In the genomic region with DNA sequence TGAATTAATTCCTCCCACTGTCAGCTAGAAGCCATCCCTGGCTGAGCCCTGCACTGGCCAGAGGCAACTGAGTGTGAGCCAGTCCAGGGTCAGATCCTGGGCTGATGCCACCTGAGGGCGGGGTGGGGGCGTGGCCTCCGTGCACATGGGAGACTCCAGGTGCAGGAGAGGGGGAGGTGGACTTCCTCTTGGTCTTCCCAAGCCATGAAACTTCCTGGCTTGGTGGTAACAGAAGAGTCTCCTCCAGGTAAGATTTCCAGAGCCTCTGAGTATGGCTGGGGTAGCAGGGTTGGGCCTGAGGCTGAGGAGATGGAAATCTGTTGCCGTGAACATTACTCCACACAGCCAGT, we compare ENCODE assay signal across 1 cellular context.
TF ChIP-seq lines count a peak whose summit lies in the region.

No MANE protein-coding gene starts in this region.

TF ChIP-seq in HepG2, 621 proteins besides CTCF, POLR2A, EP300 and RAD21 (continued from another document and continues in another):
- TF ChIP-seq SOX13 (IDR thresholded peaks at IDR 0.05) (no peak), SOX13 (CRISPR knock-in tag; conservative IDR thresholded peaks at IDR 0.05 in 1 of 2, IDR thresholded peaks at IDR 0.05 in 1 of 2) (no peak), ZNF615 (CRISPR knock-in tag; IDR thresholded peaks at IDR 0.05; ENCODE audit: borderline replicate concordance) (no peak), HNF4A (CRISPR knock-in tag; IDR thresholded peaks at IDR 0.05) (no peak), FIP1L1 (IDR thresholded peaks at IDR 0.05; ENCODE audit: borderline replicate concordance, insufficient read depth, low read depth, low read length) (no peak), GABPA (IDR thresholded peaks at IDR 0.05; ENCODE audit: low read depth, low read length) (no peak), GABPA (CRISPR knock-in tag; IDR thresholded peaks at IDR 0.05; ENCODE audit: low read depth) (no peak), ZNF501 (CRISPR knock-in tag; IDR thresholded peaks at IDR 0.05) (peak; percentile 1; the same call in 1 of the 2 replicates), FOXM1 (CRISPR knock-in tag; IDR thresholded peaks at IDR 0.05) (no peak), MTF2 (CRISPR knock-in tag; IDR thresholded peaks at IDR 0.05; ENCODE audit: borderline replicate concordance) (no peak; the same call in none of the 2 replicates), JUNB (CRISPR knock-in tag; IDR thresholded peaks at IDR 0.05; ENCODE audit: borderline replicate concordance) (no peak), MIER2 (CRISPR knock-in tag; IDR thresholded peaks at IDR 0.05) (no peak), SRSF4 (IDR thresholded peaks at IDR 0.05; ENCODE audit: low read depth, low read length, poor library complexity, severe bottlenecking) (no peak), MAZ (IDR thresholded peaks at IDR 0.05; ENCODE audit: borderline replicate concordance, low read depth, low read length) (no peak), MAZ (CRISPR knock-in tag; IDR thresholded peaks at IDR 0.05; ENCODE audit: low read depth) (no peak), ZNF30 (CRISPR knock-in tag; IDR thresholded peaks at IDR 0.05) (no peak), SMAD3 (CRISPR knock-in tag; IDR thresholded peaks at IDR 0.05) (no peak), ONECUT2 (CRISPR knock-in tag; IDR thresholded peaks at IDR 0.05) (no peak), ZSCAN12 (CRISPR knock-in tag; IDR thresholded peaks at IDR 0.05) (no peak), ZNF3 (CRISPR knock-in tag; IDR thresholded peaks at IDR 0.05) (0 out of 2 replicates have a peak, but pooled peaks have one; percentile 27), XBP1 (CRISPR knock-in tag; IDR thresholded peaks at IDR 0.05) (no peak), PITX1 (CRISPR knock-in tag; IDR thresholded peaks at IDR 0.05) (no peak), SP140L (CRISPR knock-in tag; IDR thresholded peaks at IDR 0.05; ENCODE audit: borderline replicate concordance) (no peak), ZNF788 (CRISPR knock-in tag; IDR thresholded peaks at IDR 0.05; ENCODE audit: borderline replicate concordance) (no peak), ELF4 (CRISPR knock-in tag; IDR thresholded peaks at IDR 0.05; ENCODE audit: borderline replicate concordance) (no peak)
- TF ChIP-seq, protein P1, sequence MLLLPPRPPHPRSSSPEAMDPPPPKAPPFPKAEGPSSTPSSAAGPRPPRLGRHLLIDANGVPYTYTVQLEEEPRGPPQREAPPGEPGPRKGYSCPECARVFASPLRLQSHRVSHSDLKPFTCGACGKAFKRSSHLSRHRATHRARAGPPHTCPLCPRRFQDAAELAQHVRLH (CRISPR knock-in tag; IDR thresholded peaks at IDR 0.05; ENCODE audit: borderline replicate concordance, low read depth), result no peak
- TF ChIP-seq, protein P2, sequence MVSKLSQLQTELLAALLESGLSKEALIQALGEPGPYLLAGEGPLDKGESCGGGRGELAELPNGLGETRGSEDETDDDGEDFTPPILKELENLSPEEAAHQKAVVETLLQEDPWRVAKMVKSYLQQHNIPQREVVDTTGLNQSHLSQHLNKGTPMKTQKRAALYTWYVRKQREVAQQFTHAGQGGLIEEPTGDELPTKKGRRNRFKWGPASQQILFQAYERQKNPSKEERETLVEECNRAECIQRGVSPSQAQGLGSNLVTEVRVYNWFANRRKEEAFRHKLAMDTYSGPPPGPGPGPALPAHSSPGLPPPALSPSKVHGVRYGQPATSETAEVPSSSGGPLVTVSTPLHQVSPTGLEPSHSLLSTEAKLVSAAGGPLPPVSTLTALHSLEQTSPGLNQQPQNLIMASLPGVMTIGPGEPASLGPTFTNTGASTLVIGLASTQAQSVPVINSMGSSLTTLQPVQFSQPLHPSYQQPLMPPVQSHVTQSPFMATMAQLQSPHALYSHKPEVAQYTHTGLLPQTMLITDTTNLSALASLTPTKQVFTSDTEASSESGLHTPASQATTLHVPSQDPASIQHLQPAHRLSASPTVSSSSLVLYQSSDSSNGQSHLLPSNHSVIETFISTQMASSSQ (IDR thresholded peaks at IDR 0.05; ENCODE audit: low read depth), result no peak
- TF ChIP-seq, protein P2 (CRISPR knock-in tag; IDR thresholded peaks at IDR 0.05; ENCODE audit: borderline replicate concordance), result no peak
- TF ChIP-seq, protein P3, sequence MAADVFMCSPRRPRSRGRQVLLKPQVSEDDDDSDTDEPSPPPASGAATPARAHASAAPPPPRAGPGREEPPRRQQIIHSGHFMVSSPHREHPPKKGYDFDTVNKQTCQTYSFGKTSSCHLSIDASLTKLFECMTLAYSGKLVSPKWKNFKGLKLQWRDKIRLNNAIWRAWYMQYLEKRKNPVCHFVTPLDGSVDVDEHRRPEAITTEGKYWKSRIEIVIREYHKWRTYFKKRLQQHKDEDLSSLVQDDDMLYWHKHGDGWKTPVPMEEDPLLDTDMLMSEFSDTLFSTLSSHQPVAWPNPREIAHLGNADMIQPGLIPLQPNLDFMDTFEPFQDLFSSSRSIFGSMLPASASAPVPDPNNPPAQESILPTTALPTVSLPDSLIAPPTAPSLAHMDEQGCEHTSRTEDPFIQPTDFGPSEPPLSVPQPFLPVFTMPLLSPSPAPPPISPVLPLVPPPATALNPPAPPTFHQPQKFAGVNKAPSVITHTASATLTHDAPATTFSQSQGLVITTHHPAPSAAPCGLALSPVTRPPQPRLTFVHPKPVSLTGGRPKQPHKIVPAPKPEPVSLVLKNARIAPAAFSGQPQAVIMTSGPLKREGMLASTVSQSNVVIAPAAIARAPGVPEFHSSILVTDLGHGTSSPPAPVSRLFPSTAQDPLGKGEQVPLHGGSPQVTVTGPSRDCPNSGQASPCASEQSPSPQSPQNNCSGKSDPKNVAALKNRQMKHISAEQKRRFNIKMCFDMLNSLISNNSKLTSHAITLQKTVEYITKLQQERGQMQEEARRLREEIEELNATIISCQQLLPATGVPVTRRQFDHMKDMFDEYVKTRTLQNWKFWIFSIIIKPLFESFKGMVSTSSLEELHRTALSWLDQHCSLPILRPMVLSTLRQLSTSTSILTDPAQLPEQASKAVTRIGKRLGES (CRISPR knock-in tag; IDR thresholded peaks at IDR 0.05; ENCODE audit: borderline replicate concordance), result no peak
- TF ChIP-seq, protein P4, sequence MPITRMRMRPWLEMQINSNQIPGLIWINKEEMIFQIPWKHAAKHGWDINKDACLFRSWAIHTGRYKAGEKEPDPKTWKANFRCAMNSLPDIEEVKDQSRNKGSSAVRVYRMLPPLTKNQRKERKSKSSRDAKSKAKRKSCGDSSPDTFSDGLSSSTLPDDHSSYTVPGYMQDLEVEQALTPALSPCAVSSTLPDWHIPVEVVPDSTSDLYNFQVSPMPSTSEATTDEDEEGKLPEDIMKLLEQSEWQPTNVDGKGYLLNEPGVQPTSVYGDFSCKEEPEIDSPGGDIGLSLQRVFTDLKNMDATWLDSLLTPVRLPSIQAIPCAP (CRISPR knock-in tag; IDR thresholded peaks at IDR 0.05; ENCODE audit: low read depth), result no peak
- TF ChIP-seq, protein P5, sequence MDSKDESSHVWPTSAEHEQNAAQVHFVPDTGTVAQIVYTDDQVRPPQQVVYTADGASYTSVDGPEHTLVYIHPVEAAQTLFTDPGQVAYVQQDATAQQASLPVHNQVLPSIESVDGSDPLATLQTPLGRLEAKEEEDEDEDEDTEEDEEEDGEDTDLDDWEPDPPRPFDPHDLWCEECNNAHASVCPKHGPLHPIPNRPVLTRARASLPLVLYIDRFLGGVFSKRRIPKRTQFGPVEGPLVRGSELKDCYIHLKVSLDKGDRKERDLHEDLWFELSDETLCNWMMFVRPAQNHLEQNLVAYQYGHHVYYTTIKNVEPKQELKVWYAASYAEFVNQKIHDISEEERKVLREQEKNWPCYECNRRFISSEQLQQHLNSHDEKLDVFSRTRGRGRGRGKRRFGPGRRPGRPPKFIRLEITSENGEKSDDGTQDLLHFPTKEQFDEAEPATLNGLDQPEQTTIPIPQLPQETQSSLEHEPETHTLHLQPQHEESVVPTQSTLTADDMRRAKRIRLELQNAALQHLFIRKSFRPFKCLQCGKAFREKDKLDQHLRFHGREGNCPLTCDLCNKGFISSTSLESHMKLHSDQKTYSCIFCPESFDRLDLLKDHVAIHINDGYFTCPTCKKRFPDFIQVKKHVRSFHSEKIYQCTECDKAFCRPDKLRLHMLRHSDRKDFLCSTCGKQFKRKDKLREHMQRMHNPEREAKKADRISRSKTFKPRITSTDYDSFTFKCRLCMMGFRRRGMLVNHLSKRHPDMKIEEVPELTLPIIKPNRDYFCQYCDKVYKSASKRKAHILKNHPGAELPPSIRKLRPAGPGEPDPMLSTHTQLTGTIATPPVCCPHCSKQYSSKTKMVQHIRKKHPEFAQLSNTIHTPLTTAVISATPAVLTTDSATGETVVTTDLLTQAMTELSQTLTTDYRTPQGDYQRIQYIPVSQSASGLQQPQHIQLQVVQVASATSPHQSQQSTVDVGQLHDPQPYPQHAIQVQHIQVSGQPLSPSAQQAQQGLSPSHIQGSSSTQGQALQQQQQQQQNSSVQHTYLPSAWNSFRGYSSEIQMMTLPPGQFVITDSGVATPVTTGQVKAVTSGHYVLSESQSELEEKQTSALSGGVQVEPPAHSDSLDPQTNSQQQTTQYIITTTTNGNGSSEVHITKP (CRISPR knock-in tag; IDR thresholded peaks at IDR 0.05; ENCODE audit: low read depth), result peak; percentile 80; the same call in 1 of the 2 replicates
- TF ChIP-seq, protein P6, sequence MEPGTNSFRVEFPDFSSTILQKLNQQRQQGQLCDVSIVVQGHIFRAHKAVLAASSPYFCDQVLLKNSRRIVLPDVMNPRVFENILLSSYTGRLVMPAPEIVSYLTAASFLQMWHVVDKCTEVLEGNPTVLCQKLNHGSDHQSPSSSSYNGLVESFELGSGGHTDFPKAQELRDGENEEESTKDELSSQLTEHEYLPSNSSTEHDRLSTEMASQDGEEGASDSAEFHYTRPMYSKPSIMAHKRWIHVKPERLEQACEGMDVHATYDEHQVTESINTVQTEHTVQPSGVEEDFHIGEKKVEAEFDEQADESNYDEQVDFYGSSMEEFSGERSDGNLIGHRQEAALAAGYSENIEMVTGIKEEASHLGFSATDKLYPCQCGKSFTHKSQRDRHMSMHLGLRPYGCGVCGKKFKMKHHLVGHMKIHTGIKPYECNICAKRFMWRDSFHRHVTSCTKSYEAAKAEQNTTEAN (CRISPR knock-in tag; conservative IDR thresholded peaks at IDR 0.05), result no peak
- TF ChIP-seq, protein P7, sequence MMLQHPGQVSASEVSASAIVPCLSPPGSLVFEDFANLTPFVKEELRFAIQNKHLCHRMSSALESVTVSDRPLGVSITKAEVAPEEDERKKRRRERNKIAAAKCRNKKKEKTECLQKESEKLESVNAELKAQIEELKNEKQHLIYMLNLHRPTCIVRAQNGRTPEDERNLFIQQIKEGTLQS (CRISPR knock-in tag; IDR thresholded peaks at IDR 0.05), result no peak
- TF ChIP-seq, protein P8, sequence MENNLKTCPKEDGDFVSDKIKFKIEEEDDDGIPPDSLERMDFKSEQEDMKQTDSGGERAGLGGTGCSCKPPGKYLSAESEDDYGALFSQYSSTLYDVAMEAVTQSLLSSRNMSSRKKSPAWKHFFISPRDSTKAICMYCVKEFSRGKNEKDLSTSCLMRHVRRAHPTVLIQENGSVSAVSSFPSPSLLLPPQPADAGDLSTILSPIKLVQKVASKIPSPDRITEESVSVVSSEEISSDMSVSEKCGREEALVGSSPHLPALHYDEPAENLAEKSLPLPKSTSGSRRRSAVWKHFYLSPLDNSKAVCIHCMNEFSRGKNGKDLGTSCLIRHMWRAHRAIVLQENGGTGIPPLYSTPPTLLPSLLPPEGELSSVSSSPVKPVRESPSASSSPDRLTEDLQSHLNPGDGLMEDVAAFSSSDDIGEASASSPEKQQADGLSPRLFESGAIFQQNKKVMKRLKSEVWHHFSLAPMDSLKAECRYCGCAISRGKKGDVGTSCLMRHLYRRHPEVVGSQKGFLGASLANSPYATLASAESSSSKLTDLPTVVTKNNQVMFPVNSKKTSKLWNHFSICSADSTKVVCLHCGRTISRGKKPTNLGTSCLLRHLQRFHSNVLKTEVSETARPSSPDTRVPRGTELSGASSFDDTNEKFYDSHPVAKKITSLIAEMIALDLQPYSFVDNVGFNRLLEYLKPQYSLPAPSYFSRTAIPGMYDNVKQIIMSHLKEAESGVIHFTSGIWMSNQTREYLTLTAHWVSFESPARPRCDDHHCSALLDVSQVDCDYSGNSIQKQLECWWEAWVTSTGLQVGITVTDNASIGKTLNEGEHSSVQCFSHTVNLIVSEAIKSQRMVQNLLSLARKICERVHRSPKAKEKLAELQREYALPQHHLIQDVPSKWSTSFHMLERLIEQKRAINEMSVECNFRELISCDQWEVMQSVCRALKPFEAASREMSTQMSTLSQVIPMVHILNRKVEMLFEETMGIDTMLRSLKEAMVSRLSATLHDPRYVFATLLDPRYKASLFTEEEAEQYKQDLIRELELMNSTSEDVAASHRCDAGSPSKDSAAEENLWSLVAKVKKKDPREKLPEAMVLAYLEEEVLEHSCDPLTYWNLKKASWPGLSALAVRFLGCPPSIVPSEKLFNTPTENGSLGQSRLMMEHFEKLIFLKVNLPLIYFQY (CRISPR knock-in tag; IDR thresholded peaks at IDR 0.05; ENCODE audit: borderline replicate concordance), result no peak
- TF ChIP-seq, protein P9, sequence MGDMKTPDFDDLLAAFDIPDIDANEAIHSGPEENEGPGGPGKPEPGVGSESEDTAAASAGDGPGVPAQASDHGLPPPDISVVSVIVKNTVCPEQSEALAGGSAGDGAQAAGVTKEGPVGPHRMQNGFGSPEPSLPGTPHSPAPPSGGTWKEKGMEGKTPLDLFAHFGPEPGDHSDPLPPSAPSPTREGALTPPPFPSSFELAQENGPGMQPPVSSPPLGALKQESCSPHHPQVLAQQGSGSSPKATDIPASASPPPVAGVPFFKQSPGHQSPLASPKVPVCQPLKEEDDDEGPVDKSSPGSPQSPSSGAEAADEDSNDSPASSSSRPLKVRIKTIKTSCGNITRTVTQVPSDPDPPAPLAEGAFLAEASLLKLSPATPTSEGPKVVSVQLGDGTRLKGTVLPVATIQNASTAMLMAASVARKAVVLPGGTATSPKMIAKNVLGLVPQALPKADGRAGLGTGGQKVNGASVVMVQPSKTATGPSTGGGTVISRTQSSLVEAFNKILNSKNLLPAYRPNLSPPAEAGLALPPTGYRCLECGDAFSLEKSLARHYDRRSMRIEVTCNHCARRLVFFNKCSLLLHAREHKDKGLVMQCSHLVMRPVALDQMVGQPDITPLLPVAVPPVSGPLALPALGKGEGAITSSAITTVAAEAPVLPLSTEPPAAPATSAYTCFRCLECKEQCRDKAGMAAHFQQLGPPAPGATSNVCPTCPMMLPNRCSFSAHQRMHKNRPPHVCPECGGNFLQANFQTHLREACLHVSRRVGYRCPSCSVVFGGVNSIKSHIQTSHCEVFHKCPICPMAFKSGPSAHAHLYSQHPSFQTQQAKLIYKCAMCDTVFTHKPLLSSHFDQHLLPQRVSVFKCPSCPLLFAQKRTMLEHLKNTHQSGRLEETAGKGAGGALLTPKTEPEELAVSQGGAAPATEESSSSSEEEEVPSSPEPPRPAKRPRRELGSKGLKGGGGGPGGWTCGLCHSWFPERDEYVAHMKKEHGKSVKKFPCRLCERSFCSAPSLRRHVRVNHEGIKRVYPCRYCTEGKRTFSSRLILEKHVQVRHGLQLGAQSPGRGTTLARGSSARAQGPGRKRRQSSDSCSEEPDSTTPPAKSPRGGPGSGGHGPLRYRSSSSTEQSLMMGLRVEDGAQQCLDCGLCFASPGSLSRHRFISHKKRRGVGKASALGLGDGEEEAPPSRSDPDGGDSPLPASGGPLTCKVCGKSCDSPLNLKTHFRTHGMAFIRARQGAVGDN (CRISPR knock-in tag; IDR thresholded peaks at IDR 0.05), result peak; percentile 74
